8 cellular contexts compared by ENCODE assay signal in genomic region chr1:52553372-52554266, GRCh38. TPM values are rescaled to one million over a fixed set of nuclear protein-coding genes. Genes with fewer than 3 reads are reported as not detected.
DNase-seq lines count a peak whose midpoint lies in the region; ATAC-seq, FAIRE-seq and TF ChIP-seq lines count a peak whose summit lies in the region.

No MANE protein-coding gene starts in this region.

- H2AFZ ChIP-seq in KMS-11 (ENCODE audit: low read depth), result peak overlapping the region; percentile 66

- DNase-seq in DMS153 (lab: John Stamatoyannopoulos, UW) (peak; percentile 53), SHP77 (lab: John Stamatoyannopoulos, UW) (peak; percentile 73 to 84), frontal cortex (ENCODE audit: low spot score in 2 of 2) (peak; percentile 76 to 77), stromal cell of bone marrow (ENCODE audit: low read depth) (peak; percentile 79)
- DNase-seq in activated naive CD4-positive, alpha-beta T cell (lab: John Stamatoyannopoulos, UW), result peak; percentile 69 to 92 (median 78)

- peak overlapping the region; percentile 74 for H3K4me3 ChIP-seq in KMS-11 (IDR thresholded peaks at IDR 0.05; ENCODE audit: insufficient read depth, low read depth, low read length)
- peak overlapping the region; percentile 93 for H3K4me3 ChIP-seq in neutrophil (ENCODE audit: low read depth in 1 of 2, low read length in 1 of 2)

- ATAC-seq in GM21576 (IDR thresholded peaks at IDR 0.05; ENCODE audit: unreplicated experiment), result peak; percentile 45

- peaks cover 36% of the 10 kb centered on the region for H3K79me2 ChIP-seq in KMS-11 (ENCODE audit: insufficient read depth, low read depth)

- H3K4me1 ChIP-seq in KMS-11 (ENCODE audit: low read depth, poor library complexity, severe bottlenecking) (peaks cover 25% of the 10 kb centered on the region), neutrophil (ENCODE audit: control insufficient read depth in 1 of 2, insufficient read depth in 1 of 2, low read depth in 1 of 2, low read length in 1 of 2) (peaks cover 30 to 37% of the 10 kb centered on the region in 2 experiments)

- peak overlapping the region; percentile 87 for H3K9ac ChIP-seq in KMS-11

- no peaks in the 10 kb centered on the region for H3K9me3 ChIP-seq in neutrophil

- H3K27me3 ChIP-seq in KMS-11 (ENCODE audit: insufficient read depth, low read depth) (no peaks in the 10 kb centered on the region), neutrophil (no peaks in the 10 kb centered on the region)

- H4K20me1 ChIP-seq in KMS-11 (ENCODE audit: insufficient read depth), result 0 out of 2 replicates have a peak, but pooled peaks cover 6% of the 10 kb centered on the region

- TF ChIP-seq CTCF in KMS-11 (conservative IDR thresholded peaks at IDR 0.05; ENCODE audit: low read depth, low read length) (no peak), neutrophil (IDR thresholded peaks at IDR 0.05) (no peak)

- H3K27ac ChIP-seq in KMS-11 (peak overlapping the region; percentile 94), neutrophil (peak overlapping the region; percentile 86)

- FAIRE-seq in frontal cortex (lab: Jason Lieb, UNC), result no peak

- H3K4me2 ChIP-seq in KMS-11, result peak overlapping the region; percentile 73

- H3K36me3 ChIP-seq in KMS-11 (ENCODE audit: insufficient read depth) (no peaks in the 10 kb centered on the region), neutrophil (no peaks in the 10 kb centered on the region)

RNA-seq across cellular contexts. Expression of gene TUT4, which starts 0.7 kb away (rescaled TPM):
- 130 TPM for total RNA-seq in frontal cortex

RNA-seq across cellular contexts. Expression of gene GPX7, which starts 48.6 kb away (rescaled TPM):
- total RNA-seq in frontal cortex, result 29.3 TPM

Comparison
In these comparisons a context has a peak if more than half of its experiments do, and no peak if none do; other contexts are left out.
1. Peak in every context shown above with its lines: DNase-seq, ATAC-seq, H3K4me3 ChIP-seq and H3K27ac ChIP-seq.